In the genomic region with DNA sequence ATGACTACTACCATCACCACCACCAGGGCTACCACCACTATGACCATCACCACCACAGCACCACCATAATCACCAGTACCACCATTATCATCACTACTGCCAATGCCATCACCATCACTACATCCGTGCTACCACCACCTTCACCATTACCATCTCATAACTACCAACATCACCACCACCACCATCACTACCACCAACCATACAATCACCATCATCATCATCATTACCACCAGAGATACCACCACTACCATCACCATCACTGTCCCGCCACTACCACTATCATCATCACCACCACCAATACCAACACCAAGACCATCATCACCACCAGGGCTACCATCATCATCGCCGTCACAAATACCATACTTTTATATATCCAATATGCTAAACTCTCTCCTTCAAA, we compare ENCODE assay signal across 1 cellular context.
TF ChIP-seq lines count a peak whose summit lies in the region.

No MANE protein-coding gene starts in this region.

TF ChIP-seq in HepG2, 621 proteins besides CTCF, POLR2A, EP300 and RAD21 (continued from another document):
- TF ChIP-seq, protein P1, sequence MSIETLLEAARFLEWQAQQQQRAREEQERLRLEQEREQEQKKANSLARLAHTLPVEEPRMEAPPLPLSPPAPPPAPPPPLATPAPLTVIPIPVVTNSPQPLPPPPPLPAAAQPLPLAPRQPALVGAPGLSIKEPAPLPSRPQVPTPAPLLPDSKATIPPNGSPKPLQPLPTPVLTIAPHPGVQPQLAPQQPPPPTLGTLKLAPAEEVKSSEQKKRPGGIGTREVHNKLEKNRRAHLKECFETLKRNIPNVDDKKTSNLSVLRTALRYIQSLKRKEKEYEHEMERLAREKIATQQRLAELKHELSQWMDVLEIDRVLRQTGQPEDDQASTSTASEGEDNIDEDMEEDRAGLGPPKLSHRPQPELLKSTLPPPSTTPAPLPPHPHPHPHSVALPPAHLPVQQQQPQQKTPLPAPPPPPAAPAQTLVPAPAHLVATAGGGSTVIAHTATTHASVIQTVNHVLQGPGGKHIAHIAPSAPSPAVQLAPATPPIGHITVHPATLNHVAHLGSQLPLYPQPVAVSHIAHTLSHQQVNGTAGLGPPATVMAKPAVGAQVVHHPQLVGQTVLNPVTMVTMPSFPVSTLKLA (IDR thresholded peaks at IDR 0.05): no peak
- TF ChIP-seq IKZF1 (IDR thresholded peaks at IDR 0.05) (0 out of 2 replicates have a peak, but pooled peaks have one; percentile 67), ZNF563 (CRISPR knock-in tag; IDR thresholded peaks at IDR 0.05) (no peak)
